16 cellular contexts compared by ENCODE assay signal in the genomic region with DNA sequence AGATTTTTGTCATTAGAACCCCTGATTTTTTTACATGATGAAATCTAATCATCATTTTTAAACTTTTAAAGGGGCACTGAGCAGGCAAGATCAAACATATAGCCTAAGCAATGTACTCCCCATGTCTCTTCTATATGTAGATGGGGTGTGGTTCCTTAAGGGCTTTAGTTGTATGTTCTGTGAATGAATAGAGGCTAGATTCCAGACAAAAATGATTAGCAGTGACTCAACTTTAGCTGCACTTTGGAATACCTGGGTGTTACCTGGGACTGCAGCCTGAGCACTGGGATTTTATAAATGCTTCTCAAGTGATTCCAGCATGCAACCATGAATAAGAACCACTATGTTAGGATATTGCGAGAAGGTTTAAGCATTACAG.
DNase-seq lines count a peak whose midpoint lies in the region; ATAC-seq and TF ChIP-seq lines count a peak whose summit lies in the region.
"Had no signal": no experiment of that assay in that cellular context is flagged by ENCODE, and none has a peak within 500 bp of the region (broad histone marks: within the 10 kb centered on the region; RNA-seq: fewer than 3 reads in every experiment).

No MANE protein-coding gene starts in this region.

- peak overlapping the region; percentile 81 to 83 for H3K4me3 Mint-ChIP-seq in stimulated activated naive B cell treated with anti-CD40 and anti-IgM and Interleukin-4, amounts not matched to agents 10 μg/mL and 1 μg/mL and 100 μg/mL, for 72 hours
- H3K4me3 Mint-ChIP-seq: T-helper 1 cell treated with Interleukin-12 subunit alpha and Interleukin-12 subunit beta and Interleukin-4 antibody, amounts not matched to agents 30 μg/mL and 1 μg/mL, for 36 hours had no signal

- peaks cover 62 to 82% of the 10 kb centered on the region in 2 donors for H3K4me1 Mint-ChIP-seq in stimulated activated naive B cell treated with anti-CD40 and anti-IgM and Interleukin-4, amounts not matched to agents 10 μg/mL and 1 μg/mL and 100 μg/mL, for 72 hours

- no peak for TF ChIP-seq CTCF in mammary epithelial cell (conservative IDR thresholded peaks at IDR 0.05 in 1 of 2, IDR thresholded peaks at IDR 0.05 in 1 of 2; ENCODE audit: extremely low read depth in 1 of 2, insufficient read depth in 1 of 2, low read depth in 1 of 2, low read length in 2 of 2)

- peaks cover 17% of the 10 kb centered on the region for H3K4me1 ChIP-seq in mammary epithelial cell (ENCODE audit: insufficient read depth, low read length)

- peak overlapping the region; percentile 20 for H3K4me2 ChIP-seq in mammary epithelial cell (ENCODE audit: insufficient read depth, low read depth, low read length)

- WGBS in mammary epithelial cell (ENCODE audit: low coverage, missing lambda C conversion rate), result 80% methylated on average over 1 of the region's 1 CpG

- H3K27ac ChIP-seq in mammary epithelial cell (ENCODE audit: insufficient read depth, low read depth, low read length), result peak overlapping the region; percentile 64

- no TSS peak for BruUV-seq in mammary epithelial cell (replicated peaks; lab: Mats Ljungman, UMichigan)

- H3K36me3 Mint-ChIP-seq in stimulated activated naive B cell treated with anti-CD40 and anti-IgM and Interleukin-4, amounts not matched to agents 10 μg/mL and 1 μg/mL and 100 μg/mL, for 72 hours, result peaks cover 12 to 27% of the 10 kb centered on the region in 2 donors

- no peak overlapping the region for H3K9ac ChIP-seq in mammary epithelial cell (ENCODE audit: insufficient read depth, low read length)

- DNase-seq in mammary epithelial cell (peak; percentile 73), foreskin melanocyte (no peak), CD1c-positive myeloid dendritic cell (ENCODE audit: extremely low spot score) (no peak), NCI-H748 (lab: John Stamatoyannopoulos, UW; ENCODE audit: unreplicated experiment) (no peak)
- no peak for DNase-seq in stimulated activated naive B cell treated with anti-CD40 and anti-IgM and Interleukin-4, amounts not matched to agents 10 μg/mL and 1 μg/mL and 100 μg/mL, for 72 hours
- DNase-seq: activated CD4-positive, alpha-beta T cell treated with anti-CD3 and anti-CD28 coated beads, Interleukin-2, amount 50 U/mL, for 4 hours; activated gamma-delta T cell; central memory CD4-positive, alpha-beta T cell; Karpas-422; NCI-H2029 treated with DMSO at 0.1 percent for 48 hours; OCI-M1; testis had no signal

- H3K27ac Mint-ChIP-seq in stimulated activated naive B cell treated with anti-CD40 and anti-IgM and Interleukin-4, amounts not matched to agents 10 μg/mL and 1 μg/mL and 100 μg/mL, for 72 hours, result peak overlapping the region; percentile 98
- H3K27ac Mint-ChIP-seq: T-helper 1 cell treated with Interleukin-12 subunit alpha and Interleukin-12 subunit beta and Interleukin-4 antibody, amounts not matched to agents 30 μg/mL and 1 μg/mL, for 36 hours had no signal

- ATAC-seq in GM19035 (IDR thresholded peaks at IDR 0.05; ENCODE audit: unreplicated experiment) (peak; percentile 0), HG03135 (IDR thresholded peaks at IDR 0.05; ENCODE audit: unreplicated experiment) (peak; percentile 8), HG03039 (IDR thresholded peaks at IDR 0.05; ENCODE audit: unreplicated experiment) (no peak)
- ATAC-seq in stimulated activated naive B cell treated with anti-CD40 and anti-IgM and Interleukin-4, amounts not matched to agents 10 μg/mL and 1 μg/mL and 100 μg/mL, for 72 hours (replicated peaks), result no peak

- no peaks in the 10 kb centered on the region for H3K27me3 ChIP-seq in mammary epithelial cell (ENCODE audit: insufficient read depth, low read length)
- H3K27me3 ChIP-seq: testis had no signal

- H3K79me2 ChIP-seq in mammary epithelial cell (ENCODE audit: insufficient read depth, low read length), result no peaks in the 10 kb centered on the region

- in situ Hi-C loops in mammary epithelial cell (cut with MboI; ENCODE audit: low sequenced_read_pairs in 2 of 2), result no loop called here

- no peaks in the 10 kb centered on the region for H3K9me3 ChIP-seq in mammary epithelial cell (replicated peaks; ENCODE audit: insufficient read depth, low read length)
- H3K9me3 ChIP-seq: testis had no signal

- peaks cover 9 to 18% of the 10 kb centered on the region in 2 donors for H3K9me3 Mint-ChIP-seq in stimulated activated naive B cell treated with anti-CD40 and anti-IgM and Interleukin-4, amounts not matched to agents 10 μg/mL and 1 μg/mL and 100 μg/mL, for 72 hours

- intact Hi-C loops in mammary epithelial cell (cut with micrococcal nuclease), result no loop called here

- no peaks in the 10 kb centered on the region for H3K27me3 Mint-ChIP-seq in stimulated activated naive B cell treated with anti-CD40 and anti-IgM and Interleukin-4, amounts not matched to agents 10 μg/mL and 1 μg/mL and 100 μg/mL, for 72 hours

- dilution Hi-C loops in mammary epithelial cell (cut with HindIII; ENCODE audit: low sequenced_read_pairs), result no loop called here

- CTCF ChIA-PET in mammary epithelial cell (lab: Charles Lee; ENCODE audit: low non-redundant PET), result no interaction called here

- no peak overlapping the region for H3K4me3 ChIP-seq in mammary epithelial cell (replicated peaks in 1 of 3; ENCODE audit: insufficient read depth in 1 of 3, low read depth in 2 of 3, low read length in 3 of 3)
- H3K4me3 ChIP-seq: testis had no signal

- H3K36me3 ChIP-seq in mammary epithelial cell (ENCODE audit: insufficient read depth, low read length), result no peaks in the 10 kb centered on the region

- H2AFZ ChIP-seq in mammary epithelial cell (ENCODE audit: low read depth, low read length), result peak overlapping the region; percentile 64

- H4K20me1 ChIP-seq in mammary epithelial cell (ENCODE audit: insufficient read depth, low read length), result no peaks in the 10 kb centered on the region

Comparison
In these comparisons a context has a peak if more than half of its experiments do, and no peak if none do; other contexts are left out.
1. ATAC-seq: peak in GM19035 (single experiment) and HG03135 (single experiment); none in stimulated activated naive B cell treated with anti-CD40 and anti-IgM and Interleukin-4, amounts not matched to agents 10 μg/mL and 1 μg/mL and 100 μg/mL, for 72 hours (0 of 2) and HG03039 (single experiment).